ENCODE assay signal across 13 cellular contexts in the genomic region with DNA sequence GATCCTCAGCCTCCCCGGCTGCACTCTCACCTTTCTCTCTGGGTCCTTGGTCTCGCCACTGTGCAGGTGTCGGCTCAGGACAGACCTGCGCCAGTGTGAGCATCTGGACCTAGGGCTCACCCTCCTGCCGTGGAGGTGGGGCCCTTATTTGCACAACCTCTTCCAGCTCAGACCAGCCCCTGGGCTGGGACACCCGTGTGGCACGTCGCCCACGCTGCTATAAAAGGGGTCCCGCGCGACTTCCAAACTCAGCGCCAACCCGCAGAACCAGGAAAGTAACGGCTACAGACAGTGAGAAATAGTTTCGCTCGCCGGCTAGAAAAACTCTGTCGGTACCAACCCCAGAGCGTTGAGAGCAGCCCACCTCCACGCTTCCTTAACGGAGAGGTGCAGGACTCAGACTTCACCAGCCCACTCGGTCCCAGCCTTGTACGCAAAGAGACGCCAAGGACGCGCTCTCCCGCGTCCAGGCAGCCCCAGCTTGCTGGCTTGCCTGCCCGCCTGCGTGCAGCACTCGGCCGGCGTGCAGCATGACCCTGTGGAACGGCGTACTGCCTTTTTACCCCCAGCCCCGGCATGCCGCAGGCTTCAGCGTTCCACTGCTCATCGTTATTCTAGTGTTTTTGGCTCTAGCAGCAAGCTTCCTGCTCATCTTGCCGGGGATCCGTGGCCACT. TPM values are rescaled to one million over a fixed set of nuclear protein-coding genes. Genes with fewer than 3 reads are reported as not detected.
DNase-seq lines count a peak whose midpoint lies in the region; ATAC-seq and TF ChIP-seq lines count a peak whose summit lies in the region.
"Had no signal": no experiment of that assay in that cellular context is flagged by ENCODE, and none has a peak within 500 bp of the region (broad histone marks: within the 10 kb centered on the region; RNA-seq: fewer than 3 reads in every experiment).

A gene (minus strand): TSS at position 97 of the 675 bp plus-strand sequence. CDS start 761 bp downstream, outside the sequence.
A gene (plus strand): TSS at position 251 of the 675 bp plus-strand sequence. CDS start 280 bp downstream, at position 531.

- no peak within 1 kb of the TSS for H2AK5ac ChIP-seq in mesenchymal stem cell (ENCODE audit: low read length, severe bottlenecking)

- no peaks in the 10 kb centered on the region for H3K9me3 ChIP-seq in breast epithelium
- H3K9me3 ChIP-seq in WERI-Rb-1 (ENCODE audit: severe bottlenecking), result no peaks in the 10 kb centered on the region
- no peaks in the 10 kb centered on the region for H3K9me3 ChIP-seq in thoracic aorta
- no peaks in the 10 kb centered on the region for H3K9me3 ChIP-seq in mesenchymal stem cell (ENCODE audit: control insufficient read depth, low read length)
- H3K9me3 ChIP-seq: spleen had no signal

- POLR2A ChIA-PET in MCF 10A (lab: Yijun Ruan, JAX), result interaction anchor here (0.6 kb wide), 1 partner anchor 311 kb away, joined by 3 read pairs; no protein-coding TSS in a partner anchor

- TF ChIP-seq CTCF in breast epithelium (IDR thresholded peaks at IDR 0.05), result no peak
- no peak for TF ChIP-seq CTCF in MCF 10A (IDR thresholded peaks at IDR 0.05; ENCODE audit: unreplicated experiment)
- TF ChIP-seq CTCF in WERI-Rb-1 (IDR thresholded peaks at IDR 0.05; ENCODE audit: low read depth, low read length), result no peak
- no peak for TF ChIP-seq CTCF in thoracic aorta (IDR thresholded peaks at IDR 0.05)

- H3K18ac ChIP-seq in mesenchymal stem cell (ENCODE audit: low read depth in 1 of 2, low read length in 2 of 2), result no peak within 1 kb of the TSS

- intact Hi-C loops in breast epithelium (cut with DNase I; ENCODE audit: low total_unique reads) (no loop called here), MCF 10A (cut with micrococcal nuclease) (no loop called here), left colon (cut with DNase I, micrococcal nuclease) (no loop called here)

- no peak within 1 kb of the TSS for H2AFZ ChIP-seq in mesenchymal stem cell (ENCODE audit: low read depth, low read length)

- H3K36me3 Mint-ChIP-seq in MCF 10A (ENCODE audit: insufficient read depth, unreplicated experiment), result no peaks in the 10 kb centered on the region

- H3K27me3 ChIP-seq in breast epithelium, result peaks cover 14 to 80% of the 10 kb centered on the region in 2 donors
- peaks cover 50% of the 10 kb centered on the region for H3K27me3 ChIP-seq in WERI-Rb-1 (ENCODE audit: insufficient read depth, low read depth, severe bottlenecking)
- peaks cover 17% of the 10 kb centered on the region for H3K27me3 ChIP-seq in thoracic aorta (replicated peaks; ENCODE audit: insufficient read depth)
- peaks cover 84 to 87% of the 10 kb centered on the region in 2 experiments for H3K27me3 ChIP-seq in mesenchymal stem cell (ENCODE audit: control insufficient read depth in 1 of 2, insufficient read depth in 1 of 2, low read length in 2 of 2)

- H3K4me1 ChIP-seq in breast epithelium (peaks cover 7 to 8% of the 10 kb centered on the region in 2 donors), thoracic aorta (ENCODE audit: control insufficient read depth in 1 of 2, low read depth in 2 of 2) (peaks cover 19 to 47% of the 10 kb centered on the region in 2 donors), mesenchymal stem cell (ENCODE audit: control insufficient read depth, insufficient read depth, low read depth, low read length) (peaks cover 28% of the 10 kb centered on the region)

- H3K27ac ChIP-seq in breast epithelium (no peak within 1 kb of the TSS), WERI-Rb-1 (no peak within 1 kb of the TSS), thoracic aorta (no peak within 1 kb of the TSS), mesenchymal stem cell (ENCODE audit: low read length, poor library complexity, severe bottlenecking) (no peak within 1 kb of the TSS)
- H3K27ac ChIP-seq: spleen had no signal

- H3K23ac ChIP-seq in mesenchymal stem cell (ENCODE audit: low read length in 2 of 2), result no peak within 1 kb of the TSS

- no peak within 1 kb of the TSS for H2BK5ac ChIP-seq in mesenchymal stem cell (ENCODE audit: low read depth, low read length, poor library complexity, severe bottlenecking)

- DNase-seq in breast epithelium (ENCODE audit: low spot score in 2 of 2) (no peak), MCF 10A (ENCODE audit: unreplicated experiment) (no peak), WERI-Rb-1 (peak; percentile 26), left colon (no peak), thoracic aorta (ENCODE audit: low spot score) (no peak), DMS114 treated with DMSO at 0.1 percent for 48 hours (lab: John Stamatoyannopoulos, UW; ENCODE audit: unreplicated experiment) (no peak), mesenchymal stem cell (no peak)
- DNase-seq: NCI-H1930, spleen had no signal

- no peak within 1 kb of the TSS for H3K4me3 Mint-ChIP-seq in MCF 10A (ENCODE audit: unreplicated experiment)

- H3K4ac ChIP-seq in mesenchymal stem cell (ENCODE audit: low read depth in 1 of 2, low read length in 2 of 2), result no peak within 1 kb of the TSS

- 7% methylated on average over 42 of the region's 42 CpGs for WGBS in mesenchymal stem cell

- H3K36me3 ChIP-seq in breast epithelium (no peaks in the 10 kb centered on the region), WERI-Rb-1 (no peaks in the 10 kb centered on the region), thoracic aorta (no peaks in the 10 kb centered on the region), mesenchymal stem cell (ENCODE audit: control insufficient read depth in 1 of 2, insufficient read depth in 2 of 2, low read depth in 1 of 2, low read length in 2 of 2) (no peaks in the 10 kb centered on the region)
- H3K36me3 ChIP-seq: spleen had no signal

- H2BK120ac ChIP-seq in mesenchymal stem cell (ENCODE audit: low read depth, low read length), result no peak within 1 kb of the TSS

- no peak within 1 kb of the TSS for H3K14ac ChIP-seq in mesenchymal stem cell (ENCODE audit: low read length in 2 of 2)

- H3K4me3 ChIP-seq in breast epithelium (peak within 1 kb of the TSS in 2 of 3 donors; percentile 21 to 56), WERI-Rb-1 (ENCODE audit: low read depth, low read length) (peak within 1 kb of the TSS; percentile 33), thoracic aorta (peak within 1 kb of the TSS; percentile 53), mesenchymal stem cell (ENCODE audit: insufficient read depth in 1 of 2, low read depth in 1 of 2, low read length in 2 of 2) (peak within 1 kb of the TSS in 1 of 2 experiments; percentile 27)

- H4K8ac ChIP-seq in mesenchymal stem cell (ENCODE audit: low read length), result no peak within 1 kb of the TSS

- H3K27me3 Mint-ChIP-seq in MCF 10A (ENCODE audit: insufficient read depth, unreplicated experiment), result peaks cover 43% of the 10 kb centered on the region

- CTCF ChIA-PET in MCF 10A (lab: Yijun Ruan, JAX), result interaction anchor here (1.2 kb wide), 1 partner anchor 13 kb away, joined by 5 read pairs; no protein-coding TSS in a partner anchor

- H3K27ac Mint-ChIP-seq in MCF 10A (ENCODE audit: low read depth, unreplicated experiment), result no peak within 1 kb of the TSS

- peaks cover 6% of the 10 kb centered on the region for H3K4me1 Mint-ChIP-seq in MCF 10A (ENCODE audit: insufficient read depth, unreplicated experiment)

- no peak within 1 kb of the TSS for H2BK12ac ChIP-seq in mesenchymal stem cell (ENCODE audit: low read length in 2 of 2)

- BruUV-seq in MCF 10A (replicated peaks; lab: Mats Ljungman, UMichigan), result no TSS peak

- ATAC-seq in left colon (peak; percentile 31), thoracic aorta (ENCODE audit: insufficient number of reproducible peaks, low FRiP score, low read depth) (no peak), HG02885 (IDR thresholded peaks at IDR 0.05; ENCODE audit: poor library complexity, unreplicated experiment) (no peak)

- no peaks in the 10 kb centered on the region for H3K79me1 ChIP-seq in mesenchymal stem cell (replicated peaks; ENCODE audit: low read length, poor library complexity, severe bottlenecking)

- no peaks in the 10 kb centered on the region for H3K9me3 Mint-ChIP-seq in MCF 10A (ENCODE audit: unreplicated experiment)

- H3K4me2 ChIP-seq in mesenchymal stem cell (ENCODE audit: low read length, poor library complexity, severe bottlenecking), result no peak within 1 kb of the TSS

- no peak within 1 kb of the TSS for H3K9ac ChIP-seq in mesenchymal stem cell (ENCODE audit: low read length)

- H2BK15ac ChIP-seq in mesenchymal stem cell (ENCODE audit: low read depth, poor library complexity, severe bottlenecking), result no peak within 1 kb of the TSS

- TF ChIP-seq POLR2A in breast epithelium (IDR thresholded peaks at IDR 0.05), result no peak

- no peak within 1 kb of the TSS for H4K91ac ChIP-seq in mesenchymal stem cell (ENCODE audit: low read length)

RNA-seq across cellular contexts. Expression of the first gene that starts in this region (rescaled TPM):
- under 1 TPM; 0.15 to 0.98 (median 0.16) TPM for total RNA-seq in breast epithelium
- 0.10 and 0.30 TPM in 2 replicates for total RNA-seq in MCF 10A (2022)
- total RNA-seq in left colon, result 10 to 100 TPM in 1 of 2 donors, 1 to 10 TPM in 1; 3.9 to 30.4 TPM
- total RNA-seq in thoracic aorta, result under 1 TPM in 1 of 2 donors, not detected in 1; 0.42 TPM
- polyA plus RNA-seq in mesenchymal stem cell (2013, experiment 1 of 2), result not detected
- not detected for polyA plus RNA-seq in mesenchymal stem cell (2013, experiment 2 of 2)
- total RNA-seq: spleen had no signal

RNA-seq across cellular contexts. Expression of the second gene that starts in this region (rescaled TPM):
- under 1 TPM in 1 of 3 donors, not detected in 2; 0.33 TPM for total RNA-seq in breast epithelium
- total RNA-seq in MCF 10A (2022), result not detected in 2 replicates
- 1 to 10 TPM; 1.3 to 4.9 TPM for total RNA-seq in left colon
- total RNA-seq in thoracic aorta, result not detected
- not detected for polyA plus RNA-seq in mesenchymal stem cell (2013, experiment 1 of 2)
- polyA plus RNA-seq in mesenchymal stem cell (2013, experiment 2 of 2), result not detected
- total RNA-seq: H4, kidney epithelial cell, spleen, subcutaneous adipose tissue had no signal
